In genomic region chr10:103641326-103641725, GRCh38 we compare ENCODE assay signal across 1 cellular context.
TF ChIP-seq lines count a peak whose summit lies in the region.

No MANE protein-coding gene starts in this region.

TF ChIP-seq in IMR-90, 13 proteins besides CTCF, POLR2A, EP300 and RAD21:
- TF ChIP-seq CEBPB (IDR thresholded peaks at IDR 0.05; ENCODE audit: low read depth, low read length) (no peak), FOS (IDR thresholded peaks at IDR 0.05; ENCODE audit: low read depth, low read length) (no peak), MAFK (IDR thresholded peaks at IDR 0.05; ENCODE audit: low read depth, low read length) (no peak), BHLHE40 (IDR thresholded peaks at IDR 0.05; ENCODE audit: low read depth, low read length) (no peak), RFX5 (IDR thresholded peaks at IDR 0.05; ENCODE audit: low read depth, low read length) (no peak), USF2 (IDR thresholded peaks at IDR 0.05; ENCODE audit: low read depth, low read length) (no peak), MAZ (IDR thresholded peaks at IDR 0.05; ENCODE audit: borderline replicate concordance, low read depth, low read length) (no peak), NFE2L2 (IDR thresholded peaks at IDR 0.05; ENCODE audit: low read depth, low read length) (no peak), SMC3 (IDR thresholded peaks at IDR 0.05; ENCODE audit: low read depth, low read length) (no peak), MXI1 (IDR thresholded peaks at IDR 0.05; ENCODE audit: borderline replicate concordance, low read depth, low read length) (no peak), RCOR1 (IDR thresholded peaks at IDR 0.05; ENCODE audit: insufficient replicate concordance, low read length) (no peak), CHD1 (IDR thresholded peaks at IDR 0.05; ENCODE audit: low read depth, low read length) (no peak)
- TF ChIP-seq, protein P1, sequence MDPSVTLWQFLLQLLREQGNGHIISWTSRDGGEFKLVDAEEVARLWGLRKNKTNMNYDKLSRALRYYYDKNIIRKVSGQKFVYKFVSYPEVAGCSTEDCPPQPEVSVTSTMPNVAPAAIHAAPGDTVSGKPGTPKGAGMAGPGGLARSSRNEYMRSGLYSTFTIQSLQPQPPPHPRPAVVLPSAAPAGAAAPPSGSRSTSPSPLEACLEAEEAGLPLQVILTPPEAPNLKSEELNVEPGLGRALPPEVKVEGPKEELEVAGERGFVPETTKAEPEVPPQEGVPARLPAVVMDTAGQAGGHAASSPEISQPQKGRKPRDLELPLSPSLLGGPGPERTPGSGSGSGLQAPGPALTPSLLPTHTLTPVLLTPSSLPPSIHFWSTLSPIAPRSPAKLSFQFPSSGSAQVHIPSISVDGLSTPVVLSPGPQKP (IDR thresholded peaks at IDR 0.05; ENCODE audit: borderline replicate concordance, low read depth, low read length) = no peak
TF ChIP-seq in IMR-90: peak in this region for 0.
